Comparison of ENCODE assay signal across 28 cellular contexts in genomic region chr2:120815292-120815691, GRCh38.
"Had no signal": no experiment of that assay in that cellular context is flagged by ENCODE, and none has a peak within 500 bp of the region (broad histone marks: within the 10 kb centered on the region; RNA-seq: fewer than 3 reads in every experiment).

No MANE protein-coding gene starts in this region.

- H3K4me3 ChIP-seq: colonic mucosa, esophagus squamous epithelium, ovary, prostate gland, sigmoid colon, uterus had no signal

- H3K27me3 ChIP-seq: colonic mucosa, ovary, sigmoid colon, uterus had no signal

- H3K4me3 Mint-ChIP-seq: activated CD4-positive, alpha-beta T cell treated with anti-CD3 and anti-CD28 coated beads for 36 hours; activated naive CD8-positive, alpha-beta T cell; activated T-cell treated with anti-CD3 and anti-CD28 coated beads, Interleukin-2, amount 50 U/mL, for 72 hours; nephron; stimulated activated memory B cell treated with anti-CD40 and anti-IgM and Interleukin-4, amounts not matched to agents 10 μg/mL and 1 μg/mL and 100 μg/mL, for 72 hours; stimulated activated naive CD8-positive, alpha-beta T cell treated with anti-CD3 and anti-CD28 coated beads, Interleukin-15, amount 100 ng/mL, for 72 hours; type B pancreatic cell had no signal

- H3K4me1 ChIP-seq: colonic mucosa, prostate gland, uterus had no signal

- H3K4me1 Mint-ChIP-seq: activated CD4-positive, alpha-beta T cell treated with anti-CD3 and anti-CD28 coated beads for 36 hours; stimulated activated memory B cell treated with anti-CD40 and anti-IgM and Interleukin-4, amounts not matched to agents 10 μg/mL and 1 μg/mL and 100 μg/mL, for 72 hours; stimulated activated naive CD8-positive, alpha-beta T cell treated with anti-CD3 and anti-CD28 coated beads, Interleukin-15, amount 100 ng/mL, for 72 hours had no signal

- H3K36me3 Mint-ChIP-seq: activated naive CD8-positive, alpha-beta T cell; stimulated activated memory B cell treated with anti-CD40 and anti-IgM and Interleukin-4, amounts not matched to agents 10 μg/mL and 1 μg/mL and 100 μg/mL, for 72 hours had no signal

- ATAC-seq: activated CD4-positive, alpha-beta T cell treated with anti-CD3 and anti-CD28 coated beads for 36 hours; activated T-cell treated with anti-CD3 and anti-CD28 coated beads, Interleukin-2, amount 50 U/mL, for 72 hours; stimulated activated memory B cell treated with anti-CD40 and anti-IgM and Interleukin-4, amounts not matched to agents 10 μg/mL and 1 μg/mL and 100 μg/mL, for 72 hours; stimulated activated naive CD8-positive, alpha-beta T cell treated with anti-CD3 and anti-CD28 coated beads, Interleukin-15, amount 100 ng/mL, for 72 hours had no signal

- DNase-seq: activated CD4-positive, alpha-beta T cell treated with anti-CD3 and anti-CD28 coated beads for 36 hours; activated CD4-positive, alpha-beta T cell treated with anti-CD3 and anti-CD28 coated beads, Interleukin-2, amount 50 U/mL, for 4 hours; activated CD4-positive, CD25-positive, alpha-beta regulatory T cell; activated naive CD4-positive, alpha-beta T cell treated with Interleukin-2 at 50 U/mL for 16 hours; activated T-cell treated with anti-CD3 and anti-CD28 coated beads for 4 hours; activated T-cell treated with anti-CD3 and anti-CD28 coated beads, Interleukin-2, amount 50 U/mL, for 72 hours; anterior cingulate cortex; colonic mucosa; effector CD8-positive, alpha-beta T cell; esophagus squamous epithelium; foreskin melanocyte; mesendoderm; sigmoid colon; small intestine; stimulated activated CD4-positive, alpha-beta T cell treated with anti-CD3 and anti-CD28 coated beads, Interleukin-1b, Interleukin-23, amount 100 ng/mL, for 48 hours; stimulated activated CD4-positive, alpha-beta T cell treated with anti-CD3 and anti-CD28 coated beads, Interleukin-4, amount 100 ng/mL, for 4 hours; stimulated activated CD8-positive, alpha-beta memory T cell treated with anti-CD3 and anti-CD28 coated beads, Interleukin-4, amount 100 ng/mL, for 48 hours; stimulated activated naive CD8-positive, alpha-beta T cell treated with anti-CD3 and anti-CD28 coated beads, Interleukin-15, amount 100 ng/mL, for 72 hours; substantia nigra; uterus had no signal

- H3K9me3 Mint-ChIP-seq: activated T-cell treated with anti-CD3 and anti-CD28 coated beads, Interleukin-2, amount 50 U/mL, for 72 hours; nephron; stimulated activated memory B cell treated with anti-CD40 and anti-IgM and Interleukin-4, amounts not matched to agents 10 μg/mL and 1 μg/mL and 100 μg/mL, for 72 hours; stimulated activated naive CD8-positive, alpha-beta T cell treated with anti-CD3 and anti-CD28 coated beads, Interleukin-15, amount 100 ng/mL, for 72 hours; type B pancreatic cell had no signal

- H3K9me3 ChIP-seq: colonic mucosa, esophagus squamous epithelium, neutrophil, ovary, prostate gland, sigmoid colon, uterus had no signal

- H3K27ac ChIP-seq: colonic mucosa, epithelial cell of prostate, esophagus squamous epithelium, neutrophil, ovary, prostate gland, sigmoid colon, uterus had no signal

- H3K27ac Mint-ChIP-seq: activated CD4-positive, alpha-beta T cell treated with anti-CD3 and anti-CD28 coated beads for 36 hours; activated naive CD8-positive, alpha-beta T cell; activated T-cell treated with anti-CD3 and anti-CD28 coated beads, Interleukin-2, amount 50 U/mL, for 72 hours; nephron; stimulated activated memory B cell treated with anti-CD40 and anti-IgM and Interleukin-4, amounts not matched to agents 10 μg/mL and 1 μg/mL and 100 μg/mL, for 72 hours; stimulated activated naive CD8-positive, alpha-beta T cell treated with anti-CD3 and anti-CD28 coated beads, Interleukin-15, amount 100 ng/mL, for 72 hours; type B pancreatic cell had no signal

- H3K36me3 ChIP-seq: colonic mucosa, esophagus squamous epithelium, neutrophil, ovary, prostate gland, sigmoid colon, uterus had no signal

- H3K27me3 Mint-ChIP-seq: activated CD4-positive, alpha-beta T cell treated with anti-CD3 and anti-CD28 coated beads for 36 hours had no signal
